ENCODE assay signal across 25 cellular contexts in genomic region chr10:132589681-132590080, GRCh38. TPM values are rescaled to one million over a fixed set of nuclear protein-coding genes. Genes with fewer than 3 reads are reported as not detected.
A peak's percentile ranks its signal among the peaks of the same experiment; 100 is the strongest.
DNase-seq lines count a peak whose midpoint lies in the region; ATAC-seq and TF ChIP-seq lines count a peak whose summit lies in the region.
"Had no signal": no experiment of that assay in that cellular context is flagged by ENCODE, and none has a peak within 500 bp of the region (broad histone marks: within the 10 kb centered on the region; RNA-seq: fewer than 3 reads in every experiment).

No MANE protein-coding gene starts in this region.

- 91 to 92% methylated on average over 16 of the region's 16 CpGs for WGBS in heart right ventricle, 2 donors
- no CpG with 5 or more reads among the region's 16 CpGs for WGBS in neuronal stem cell (ENCODE audit: extremely low coverage in 2 of 2, insufficient read length in 2 of 2, insufficient replicate concordance in 1 of 2), 2 donors

- no peak overlapping the region for H4K8ac ChIP-seq in neuronal stem cell (ENCODE audit: low read depth, low read length)

- no peak overlapping the region for H3K4me2 ChIP-seq in neuronal stem cell (ENCODE audit: insufficient read depth, low read length, poor library complexity, severe bottlenecking)

- peak overlapping the region; percentile 44 for H3K23ac ChIP-seq in neuronal stem cell (ENCODE audit: low read depth, low read length, poor library complexity)

- peaks cover 0 to 6% (median 0%) of the 10 kb centered on the region in 11 donors for H3K9me3 ChIP-seq in heart right ventricle
- H3K9me3 ChIP-seq in neuronal stem cell (replicated peaks in 1 of 2; ENCODE audit: control insufficient read depth in 2 of 2, insufficient read depth in 1 of 2, low read depth in 1 of 2, low read length in 2 of 2), result peaks cover 5% of the 10 kb centered on the region in 2 donors
- no peaks in the 10 kb centered on the region for H3K9me3 ChIP-seq in upper lobe of right lung
- H3K9me3 ChIP-seq in WERI-Rb-1 (ENCODE audit: severe bottlenecking), result no peaks in the 10 kb centered on the region

- H3K27ac ChIP-seq in heart right ventricle (peak overlapping the region in 9 of 10 donors; percentile 64 to 91 (median 81)), coronary artery (peak overlapping the region; percentile 75 to 83), neuronal stem cell (replicated peaks; ENCODE audit: low read length) (no peak overlapping the region), upper lobe of right lung (peak overlapping the region; percentile 65), WERI-Rb-1 (no peak overlapping the region)
- H3K27ac ChIP-seq: epithelial cell of prostate had no signal

- no peak overlapping the region for H3K9ac ChIP-seq in neuronal stem cell (ENCODE audit: low read depth, low read length, poor library complexity)

- peaks cover 58 to 100% (median 90%) of the 10 kb centered on the region in 9 donors for H3K4me1 ChIP-seq in heart right ventricle
- H3K4me1 ChIP-seq in neuronal stem cell (ENCODE audit: control insufficient read depth in 2 of 2, insufficient read depth in 1 of 2, low read depth in 1 of 2, low read length in 2 of 2), result peaks cover 6 to 11% of the 10 kb centered on the region in 2 donors
- peaks cover 65% of the 10 kb centered on the region for H3K4me1 ChIP-seq in upper lobe of right lung

- peak overlapping the region; percentile 6 for H2BK15ac ChIP-seq in neuronal stem cell (ENCODE audit: low read length)

- ATAC-seq in heart right ventricle (peak in 1 of 8 donors; percentile 30), left cardiac atrium (no peak), upper lobe of right lung (no peak)
- ATAC-seq: T-cell had no signal

- peaks cover 14% of the 10 kb centered on the region for H3K79me1 ChIP-seq in neuronal stem cell (ENCODE audit: low read depth, low read length)

- peak overlapping the region; percentile 93 for H2BK12ac ChIP-seq in neuronal stem cell (ENCODE audit: low read length)

- no peak overlapping the region for H3K4ac ChIP-seq in neuronal stem cell (ENCODE audit: low read length)

- H3K18ac ChIP-seq in neuronal stem cell (ENCODE audit: low read length), result peak overlapping the region; percentile 84

- intact Hi-C loops in heart right ventricle (cut with DNase I) (loop anchor here in 6 of 10 donors (2.0 to 5.0 kb wide), 5 partner anchors 38 to 72 kb away; partner anchors contain the start of gene INPP5A (in 3 of the 6)), left cardiac atrium (cut with DNase I) (loop anchor here (5.0 kb wide), 2 partner anchors 43 to 52 kb away; partner anchors contain the start of gene INPP5A (in 1 of the 2)), upper lobe of right lung (cut with DNase I) (no loop called here)

- peak overlapping the region; percentile 46 for H2BK5ac ChIP-seq in neuronal stem cell (ENCODE audit: low read length)

- H3K36me3 ChIP-seq in heart right ventricle (no peaks in the 10 kb centered on the region), neuronal stem cell (replicated peaks in 1 of 2; ENCODE audit: control insufficient read depth in 2 of 2, insufficient read depth in 2 of 2, low read length in 2 of 2) (no peaks in the 10 kb centered on the region), upper lobe of right lung (no peaks in the 10 kb centered on the region), WERI-Rb-1 (no peaks in the 10 kb centered on the region)

- no peak overlapping the region for H4K91ac ChIP-seq in neuronal stem cell (ENCODE audit: low read depth, low read length, poor library complexity)

- DNase-seq in heart right ventricle (no peak), left cardiac atrium (no peak), coronary artery (ENCODE audit: low spot score) (no peak), neuronal stem cell (ENCODE audit: low spot score) (no peak), upper lobe of right lung (no peak), OCI-M2 (lab: John Stamatoyannopoulos, UW; ENCODE audit: unreplicated experiment) (no peak), WERI-Rb-1 (no peak), COLO668 (lab: John Stamatoyannopoulos, UW; ENCODE audit: unreplicated experiment) (no peak)
- DNase-seq: activated CD4-positive, alpha-beta T cell treated with anti-CD3 and anti-CD28 coated beads for 48 hours; activated CD8-positive, alpha-beta memory T cell treated with anti-CD3 and anti-CD28 coated beads, Interleukin-2, amount 50 U/mL, for 4 hours; activated naive CD4-positive, alpha-beta T cell treated with Interleukin-2 at 50 U/mL for 16 hours; amygdala; foreskin fibroblast; hypothalamus; mesendoderm; NCI-H146; NCI-H2171; NCI-H69; nephron progenitor cell; SHP77 treated with DMSO at 0.1 percent for 48 hours; stimulated activated CD4-positive, alpha-beta T cell treated with anti-CD3 and anti-CD28 coated beads, Interleukin-2, amount 100 ng/mL, for 48 hours; stimulated activated naive CD8-positive, alpha-beta T cell treated with anti-CD3 and anti-CD28 coated beads, Interleukin-15, amount 100 ng/mL, for 72 hours had no signal

- H3K4me3 ChIP-seq in heart right ventricle, result no peak overlapping the region
- H3K4me3 ChIP-seq in coronary artery, result peak overlapping the region; percentile 51
- no peak overlapping the region for H3K4me3 ChIP-seq in neuronal stem cell (ENCODE audit: low read length in 2 of 2)
- no peak overlapping the region for H3K4me3 ChIP-seq in upper lobe of right lung
- no peak overlapping the region for H3K4me3 ChIP-seq in WERI-Rb-1 (ENCODE audit: low read depth, low read length)
- H3K4me3 ChIP-seq: skin epidermis had no signal

- no peaks in the 10 kb centered on the region for H3K27me3 ChIP-seq in heart right ventricle
- no peaks in the 10 kb centered on the region for H3K27me3 ChIP-seq in neuronal stem cell (ENCODE audit: control insufficient read depth in 3 of 3, insufficient read depth in 3 of 3, low read depth in 1 of 3, low read length in 3 of 3)
- H3K27me3 ChIP-seq in upper lobe of right lung, result no peaks in the 10 kb centered on the region
- no peaks in the 10 kb centered on the region for H3K27me3 ChIP-seq in WERI-Rb-1 (ENCODE audit: insufficient read depth, low read depth, severe bottlenecking)

- H3K14ac ChIP-seq in neuronal stem cell (ENCODE audit: low read length), result peak overlapping the region; percentile 73

- TF ChIP-seq CTCF in heart right ventricle (IDR thresholded peaks at IDR 0.05) (no peak), coronary artery (IDR thresholded peaks at IDR 0.05) (no peak), upper lobe of right lung (IDR thresholded peaks at IDR 0.05) (no peak), WERI-Rb-1 (IDR thresholded peaks at IDR 0.05; ENCODE audit: low read depth, low read length) (no peak)

- no peak overlapping the region for H2BK120ac ChIP-seq in neuronal stem cell (ENCODE audit: low read depth, low read length)

- H2AK5ac ChIP-seq in neuronal stem cell (ENCODE audit: low read depth, low read length), result peak overlapping the region; percentile 48

- no peak overlapping the region for H2AFZ ChIP-seq in neuronal stem cell (ENCODE audit: low read length)

RNA-seq across cellular contexts. Expression of gene INPP5A, which starts 52.1 kb away (rescaled TPM):
- total RNA-seq in heart right ventricle (100 to 1,000 TPM in 8 of 10 donors, 10 to 100 TPM in 2; 92.6 to 122 (median 109) TPM), left cardiac atrium (10 to 100 TPM; 74.4 to 95.3 TPM), upper lobe of right lung (38.3 TPM)
- polyA plus RNA-seq in heart right ventricle, result 10 to 100 TPM; 30.4 to 45.1 TPM
- polyA plus RNA-seq in neuronal stem cell (2013, experiment 1 of 2), result 13.4 TPM
- polyA plus RNA-seq in neuronal stem cell (2013, experiment 2 of 2), result 13.7 TPM

Comparison
In these comparisons a context has a peak if more than half of its experiments do, and no peak if none do; other contexts are left out.
1. H3K27ac ChIP-seq: peak in heart right ventricle (9 of 10), coronary artery (2 of 2) and upper lobe of right lung (single experiment); none in neuronal stem cell (single experiment) and WERI-Rb-1 (single experiment).